Comparison of ENCODE assay signal across 8 cellular contexts in genomic region chr6:16432075-16433032, GRCh38.
DNase-seq lines count a peak whose midpoint lies in the region; ATAC-seq and TF ChIP-seq lines count a peak whose summit lies in the region.

No MANE protein-coding gene starts in this region.

- no peaks in the 10 kb centered on the region for H4K20me1 ChIP-seq in DOHH2 (ENCODE audit: control insufficient read depth, insufficient read depth, low read depth, low read length)

- no peaks in the 10 kb centered on the region for H3K9me2 ChIP-seq in DOHH2 (replicated peaks; ENCODE audit: control insufficient read depth, low read length)

- peak overlapping the region; percentile 85 for H3K4me2 ChIP-seq in DOHH2 (ENCODE audit: low read length)

- peaks cover 14% of the 10 kb centered on the region for H3F3A ChIP-seq in DOHH2 (ENCODE audit: control insufficient read depth, insufficient read depth)

- peak overlapping the region; percentile 79 for H3K27ac ChIP-seq in DOHH2 (ENCODE audit: low read depth, low read length)
- no peak overlapping the region for H3K27ac ChIP-seq in gastrocnemius medialis

- no peaks in the 10 kb centered on the region for H3K79me2 ChIP-seq in DOHH2 (ENCODE audit: control insufficient read depth, low read length)

- intact Hi-C loops in gastrocnemius medialis (cut with DNase I; ENCODE audit: low total_unique reads) = no loop called here

- TF ChIP-seq POLR2A in gastrocnemius medialis (IDR thresholded peaks at IDR 0.05) = no peak

- DNase-seq in fibroblast of peridontal ligament (ENCODE audit: extremely low read depth) = peak; percentile 94
- no peak for DNase-seq in GM13977 (ENCODE audit: low spot score)
- DNase-seq in NCI-H187 (lab: John Stamatoyannopoulos, UW) = no peak
- no peak for DNase-seq in gastrocnemius medialis
- no peak for DNase-seq in NCI-H1092 treated with DMSO at 0.1 percent for 48 hours (lab: John Stamatoyannopoulos, UW)

- TF ChIP-seq CTCF in DOHH2 (IDR thresholded peaks at IDR 0.05; ENCODE audit: low read depth, low read length, poor library complexity, severe bottlenecking) (no peak), GM13977 (IDR thresholded peaks at IDR 0.05; ENCODE audit: extremely low read depth, insufficient read depth, missing control alignments) (no peak), gastrocnemius medialis (IDR thresholded peaks at IDR 0.05 in 4 of 5, conservative IDR thresholded peaks at IDR 0.05 in 1 of 5) (no peak)

- peak; percentile 69 for ATAC-seq in GM19395 (IDR thresholded peaks at IDR 0.05; ENCODE audit: unreplicated experiment)
- peak; percentile 60 for ATAC-seq in HG03520 (IDR thresholded peaks at IDR 0.05; ENCODE audit: unreplicated experiment)
- no peak for ATAC-seq in gastrocnemius medialis

- in situ Hi-C loops in GM13977 (cut with MboI; ENCODE audit: low pct_unique_long_range_greater_than_20kb, low sequenced_read_pairs, unreplicated experiment) = no loop called here
- in situ Hi-C loops in gastrocnemius medialis (cut with MboI; ENCODE audit: low sequenced_read_pairs in 4 of 4) = no loop called here

- H3K4me1 ChIP-seq in DOHH2 (ENCODE audit: control insufficient read depth, low read length) (peaks cover 88% of the 10 kb centered on the region), gastrocnemius medialis (peaks cover 10 to 11% of the 10 kb centered on the region in 2 donors)

- H3K4me3 ChIP-seq in DOHH2 (ENCODE audit: low read length) = peak overlapping the region; percentile 58
- no peak overlapping the region for H3K4me3 ChIP-seq in gastrocnemius medialis

- H3K27me3 ChIP-seq in DOHH2 (ENCODE audit: control insufficient read depth, low read length) (no peaks in the 10 kb centered on the region), gastrocnemius medialis (no peaks in the 10 kb centered on the region)

- 0 out of 2 replicates have a peak, but pooled peaks cover 3% of the 10 kb centered on the region for H3K36me3 ChIP-seq in DOHH2 (ENCODE audit: control insufficient read depth, low read length)
- no peaks in the 10 kb centered on the region for H3K36me3 ChIP-seq in gastrocnemius medialis

- H3K9me3 ChIP-seq in DOHH2 (ENCODE audit: control insufficient read depth, insufficient read depth, low read length) = no peaks in the 10 kb centered on the region
- H3K9me3 ChIP-seq in gastrocnemius medialis = no peaks in the 10 kb centered on the region

Comparison
In these comparisons a context has a peak if more than half of its experiments do, and no peak if none do; other contexts are left out.
1. ATAC-seq: peak in GM19395 (single experiment) and HG03520 (single experiment); none in gastrocnemius medialis (0 of 2).